In genomic region chr12:57395121-57395520, GRCh38 we compare ENCODE assay signal across 9 cellular contexts. TPM values are rescaled to one million over a fixed set of nuclear protein-coding genes. Genes with fewer than 3 reads are reported as not detected.
"Had no signal": no experiment of that assay in that cellular context is flagged by ENCODE, and none has a peak within 500 bp of the region (broad histone marks: within the 10 kb centered on the region; RNA-seq: fewer than 3 reads in every experiment).

No MANE protein-coding gene starts in this region.

- FAIRE-seq: G401.6, GM12878, GM12891, GM12892, GM18507, GM19239 had no signal

- DNase-seq: GDM1, GF-D8 had no signal

- H3K4me3 ChIP-seq: GM12878 had no signal

- ATAC-seq: GM12878 had no signal

RNA-seq across cellular contexts. Expression of gene INHBC, which starts 39.5 kb away (rescaled TPM):
- total RNA-seq: G401 had no signal
